ENCODE assay signal across 8 cellular contexts in the genomic region with DNA sequence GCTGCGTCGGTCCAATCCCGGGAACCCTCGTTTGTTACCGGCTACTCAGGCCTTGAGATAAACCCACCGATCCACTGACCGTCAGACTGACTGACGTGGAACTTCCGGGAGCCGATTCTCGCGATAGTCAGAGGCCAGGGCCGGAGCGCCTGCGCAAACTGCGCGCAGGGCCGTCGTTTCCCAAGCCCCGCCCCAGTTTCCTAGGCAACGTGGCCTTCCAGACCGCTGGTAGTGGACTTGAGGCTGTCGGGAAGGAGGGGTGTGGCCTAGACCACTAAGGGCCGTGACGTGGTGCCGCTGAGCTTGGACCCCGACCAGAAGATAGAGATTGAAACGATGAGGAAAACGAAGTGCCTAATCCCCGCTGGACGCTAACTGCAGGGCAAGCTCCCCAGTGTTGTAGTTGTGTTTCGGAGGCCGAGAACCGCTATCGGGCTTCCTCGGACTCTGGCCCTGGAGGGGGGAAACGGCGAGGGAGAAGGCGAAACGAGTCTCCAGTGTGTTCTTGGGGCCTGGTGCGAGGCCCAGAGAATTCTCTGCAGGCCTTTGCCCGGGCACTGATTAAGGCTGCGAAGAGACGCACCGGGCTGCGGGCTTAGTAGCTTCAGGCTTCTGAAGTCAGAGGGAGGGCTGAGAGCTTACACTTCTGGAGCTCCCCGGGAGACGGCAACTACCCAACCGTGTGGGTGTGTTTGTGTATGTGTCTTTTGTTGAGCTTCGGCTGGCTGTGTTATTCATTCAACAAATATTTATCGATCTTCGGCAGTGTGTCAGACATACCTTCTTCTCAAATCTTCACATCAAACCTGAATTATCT. TPM values are rescaled to one million over a fixed set of nuclear protein-coding genes. Genes with fewer than 3 reads are reported as not detected.
A peak's percentile ranks its signal among the peaks of the same experiment; 100 is the strongest.
DNase-seq lines count a peak whose midpoint lies in the region; ATAC-seq and TF ChIP-seq lines count a peak whose summit lies in the region.

A gene (minus strand): TSS at position 96 of the 817 bp plus-strand sequence. CDS start 97 bp downstream, outside the sequence.

- no peaks in the 10 kb centered on the region for H3K9me3 Mint-ChIP-seq in activated T-helper 2 cell treated with anti-CD3 and anti-CD28 coated beads, Interferon-gamma antibody, Interleukin-2, Interleukin-4, amounts not matched to agents 10 μg/mL and 5 μg/mL and 100 μg/mL, durations not matched to agents 14 hours and 24 hours and 36 hours
- no peaks in the 10 kb centered on the region for H3K9me3 Mint-ChIP-seq in naive thymus-derived CD4-positive, alpha-beta T cell
- no peaks in the 10 kb centered on the region for H3K9me3 Mint-ChIP-seq in stimulated activated naive B cell treated with anti-CD40 and anti-IgM and Interleukin-4, amounts not matched to agents 10 μg/mL and 1 μg/mL and 100 μg/mL, for 72 hours

- peak within 1 kb of the TSS; percentile 90 for H3K4me2 ChIP-seq in fibroblast of lung (ENCODE audit: extremely low read depth, insufficient read depth, low read length)

- peak within 1 kb of the TSS; percentile 70 for H3K27ac ChIP-seq in RWPE2 (ENCODE audit: poor library complexity, severe bottlenecking)
- peak within 1 kb of the TSS; percentile 99 for H3K27ac ChIP-seq in fibroblast of lung (ENCODE audit: insufficient read depth, low read length)
- H3K27ac ChIP-seq in naive thymus-derived CD4-positive, alpha-beta T cell (ENCODE audit: low read depth, low read length) = peak within 1 kb of the TSS; percentile 93

- H3K36me3 Mint-ChIP-seq in activated T-helper 2 cell treated with anti-CD3 and anti-CD28 coated beads, Interferon-gamma antibody, Interleukin-2, Interleukin-4, amounts not matched to agents 10 μg/mL and 5 μg/mL and 100 μg/mL, durations not matched to agents 14 hours and 24 hours and 36 hours (ENCODE audit: low read depth) = peaks cover 17% of the 10 kb centered on the region
- peaks cover 0 to 2% (median 0%) of the 10 kb centered on the region in 5 donors for H3K36me3 Mint-ChIP-seq in naive thymus-derived CD4-positive, alpha-beta T cell
- peaks cover 4 to 6% of the 10 kb centered on the region in 2 donors for H3K36me3 Mint-ChIP-seq in stimulated activated naive B cell treated with anti-CD40 and anti-IgM and Interleukin-4, amounts not matched to agents 10 μg/mL and 1 μg/mL and 100 μg/mL, for 72 hours

- H3K9me3 ChIP-seq in RWPE2 (ENCODE audit: severe bottlenecking) = no peaks in the 10 kb centered on the region
- H3K9me3 ChIP-seq in fibroblast of lung (ENCODE audit: control insufficient read depth, insufficient read depth, low read depth, low read length) = no peaks in the 10 kb centered on the region
- H3K9me3 ChIP-seq in naive thymus-derived CD4-positive, alpha-beta T cell (ENCODE audit: control insufficient read depth in 2 of 3, low read length in 3 of 3) = no peaks in the 10 kb centered on the region

- peaks cover 10% of the 10 kb centered on the region for H3K36me3 ChIP-seq in RWPE2 (ENCODE audit: low read depth)
- no peaks in the 10 kb centered on the region for H3K36me3 ChIP-seq in fibroblast of lung (ENCODE audit: control insufficient read depth, insufficient read depth, low read length)
- peaks cover 0 to 11% (median 0%) of the 10 kb centered on the region in 3 experiments for H3K36me3 ChIP-seq in naive thymus-derived CD4-positive, alpha-beta T cell (ENCODE audit: control insufficient read depth in 2 of 3, insufficient read depth in 3 of 3, low read length in 3 of 3)

- intact Hi-C loops in activated T-helper 2 cell treated with anti-CD3 and anti-CD28 coated beads, Interferon-gamma antibody, Interleukin-2, Interleukin-4, amounts not matched to agents 10 μg/mL and 5 μg/mL and 100 μg/mL, durations not matched to agents 14 hours and 24 hours and 36 hours (cut with micrococcal nuclease) = loop anchor here (1.0 to 5.0 kb wide), 4 partner anchors 31 to 474 kb away; a partner anchor contains a TSS
- intact Hi-C loops in naive thymus-derived CD4-positive, alpha-beta T cell (cut with micrococcal nuclease) = loop anchor here (1.0 to 5.0 kb wide), 9 partner anchors 45 to 1552 kb away; a partner anchor contains a TSS

- peaks cover 12% of the 10 kb centered on the region for H3K4me1 ChIP-seq in RWPE2 (ENCODE audit: insufficient read depth, poor library complexity, severe bottlenecking)
- H3K4me1 ChIP-seq in fibroblast of lung (ENCODE audit: control insufficient read depth, extremely low read depth, insufficient read depth, low read length) = peaks cover 3% of the 10 kb centered on the region
- H3K4me1 ChIP-seq in naive thymus-derived CD4-positive, alpha-beta T cell (ENCODE audit: control insufficient read depth in 2 of 2, insufficient read depth in 2 of 2, low read length in 2 of 2) = peaks cover 5 to 13% of the 10 kb centered on the region in 2 donors

- CTCF ChIA-PET in naive thymus-derived CD4-positive, alpha-beta T cell (lab: Charles Lee) = interaction anchor here (0.6 kb wide), 1 partner anchor 26 kb away, joined by 3 read pairs; no protein-coding TSS in a partner anchor

- H3K4me3 Mint-ChIP-seq in activated T-helper 2 cell treated with anti-CD3 and anti-CD28 coated beads, Interferon-gamma antibody, Interleukin-2, Interleukin-4, amounts not matched to agents 10 μg/mL and 5 μg/mL and 100 μg/mL, durations not matched to agents 14 hours and 24 hours and 36 hours (ENCODE audit: low read depth) = peak within 1 kb of the TSS; percentile 97
- peak within 1 kb of the TSS; percentile 87 to 100 (median 99) for H3K4me3 Mint-ChIP-seq in naive thymus-derived CD4-positive, alpha-beta T cell
- H3K4me3 Mint-ChIP-seq in stimulated activated naive B cell treated with anti-CD40 and anti-IgM and Interleukin-4, amounts not matched to agents 10 μg/mL and 1 μg/mL and 100 μg/mL, for 72 hours = peak within 1 kb of the TSS; percentile 86 to 89

- H2AFZ ChIP-seq in fibroblast of lung (ENCODE audit: low read length) = peak within 1 kb of the TSS; percentile 87

- H3K27me3 Mint-ChIP-seq in activated T-helper 2 cell treated with anti-CD3 and anti-CD28 coated beads, Interferon-gamma antibody, Interleukin-2, Interleukin-4, amounts not matched to agents 10 μg/mL and 5 μg/mL and 100 μg/mL, durations not matched to agents 14 hours and 24 hours and 36 hours (ENCODE audit: low read depth) = peaks cover 3% of the 10 kb centered on the region
- H3K27me3 Mint-ChIP-seq in naive thymus-derived CD4-positive, alpha-beta T cell = peaks cover 0 to 13% (median 0%) of the 10 kb centered on the region in 5 donors
- no peaks in the 10 kb centered on the region for H3K27me3 Mint-ChIP-seq in stimulated activated naive B cell treated with anti-CD40 and anti-IgM and Interleukin-4, amounts not matched to agents 10 μg/mL and 1 μg/mL and 100 μg/mL, for 72 hours

- no peaks in the 10 kb centered on the region for H4K20me1 ChIP-seq in fibroblast of lung (ENCODE audit: control insufficient read depth, extremely low read depth, insufficient read depth, low read length)

- DNase-seq in EH (ENCODE audit: low read depth) (peak; percentile 99), H4 (ENCODE audit: low spot score) (peak; percentile 99), LoVo (ENCODE audit: low spot score) (peak; percentile 99), RWPE2 (ENCODE audit: low spot score) (peak; percentile 98), fibroblast of lung (ENCODE audit: low read depth in 2 of 2) (peak; percentile 99 to 100)
- DNase-seq in activated T-helper 2 cell treated with anti-CD3 and anti-CD28 coated beads, Interferon-gamma antibody, Interleukin-2, Interleukin-4, amounts not matched to agents 10 μg/mL and 5 μg/mL and 100 μg/mL, durations not matched to agents 14 hours and 24 hours and 36 hours (ENCODE audit: low spot score) = peak; percentile 94
- DNase-seq in naive thymus-derived CD4-positive, alpha-beta T cell = peak; percentile 84 to 97 (median 87)
- DNase-seq in stimulated activated naive B cell treated with anti-CD40 and anti-IgM and Interleukin-4, amounts not matched to agents 10 μg/mL and 1 μg/mL and 100 μg/mL, for 72 hours = peak; percentile 98

- H3K27ac Mint-ChIP-seq in activated T-helper 2 cell treated with anti-CD3 and anti-CD28 coated beads, Interferon-gamma antibody, Interleukin-2, Interleukin-4, amounts not matched to agents 10 μg/mL and 5 μg/mL and 100 μg/mL, durations not matched to agents 14 hours and 24 hours and 36 hours = peak within 1 kb of the TSS; percentile 98
- peak within 1 kb of the TSS; percentile 97 to 100 (median 99) for H3K27ac Mint-ChIP-seq in naive thymus-derived CD4-positive, alpha-beta T cell
- H3K27ac Mint-ChIP-seq in stimulated activated naive B cell treated with anti-CD40 and anti-IgM and Interleukin-4, amounts not matched to agents 10 μg/mL and 1 μg/mL and 100 μg/mL, for 72 hours = peak within 1 kb of the TSS; percentile 92

- H3K27me3 ChIP-seq in RWPE2 (ENCODE audit: insufficient read depth, poor library complexity, severe bottlenecking) (no peaks in the 10 kb centered on the region), fibroblast of lung (ENCODE audit: control insufficient read depth, insufficient read depth, low read length) (no peaks in the 10 kb centered on the region)
- no peaks in the 10 kb centered on the region for H3K27me3 ChIP-seq in naive thymus-derived CD4-positive, alpha-beta T cell (ENCODE audit: control insufficient read depth in 2 of 2, insufficient read depth in 2 of 2, low read length in 2 of 2)

- H3K79me2 ChIP-seq in fibroblast of lung (ENCODE audit: control insufficient read depth, insufficient read depth, low read length) = peaks cover 46% of the 10 kb centered on the region

- POLR2A ChIA-PET in naive thymus-derived CD4-positive, alpha-beta T cell (lab: Charles Lee) = interaction anchor here (0.7 to 1.9 kb wide), 2 partner anchors 44 to 872 kb away, joined by 3 to 7 read pairs; no protein-coding TSS in a partner anchor

- peaks cover 39% of the 10 kb centered on the region for H3K4me1 Mint-ChIP-seq in activated T-helper 2 cell treated with anti-CD3 and anti-CD28 coated beads, Interferon-gamma antibody, Interleukin-2, Interleukin-4, amounts not matched to agents 10 μg/mL and 5 μg/mL and 100 μg/mL, durations not matched to agents 14 hours and 24 hours and 36 hours (ENCODE audit: low read depth)
- peaks cover 34 to 70% (median 60%) of the 10 kb centered on the region in 7 donors for H3K4me1 Mint-ChIP-seq in naive thymus-derived CD4-positive, alpha-beta T cell
- peaks cover 8 to 25% of the 10 kb centered on the region in 2 donors for H3K4me1 Mint-ChIP-seq in stimulated activated naive B cell treated with anti-CD40 and anti-IgM and Interleukin-4, amounts not matched to agents 10 μg/mL and 1 μg/mL and 100 μg/mL, for 72 hours

- peak within 1 kb of the TSS; percentile 100 for H3K9ac ChIP-seq in fibroblast of lung (ENCODE audit: insufficient read depth, low read length)

- peak within 1 kb of the TSS; percentile 72 for H3K4me3 ChIP-seq in RWPE2 (ENCODE audit: severe bottlenecking)
- peak within 1 kb of the TSS; percentile 96 to 100 (median 98) for H3K4me3 ChIP-seq in fibroblast of lung (replicated peaks in 1 of 4; ENCODE audit: control extremely low read depth in 1 of 4, insufficient read depth in 1 of 4, low read depth in 3 of 4, low read length in 4 of 4)
- H3K4me3 ChIP-seq in naive thymus-derived CD4-positive, alpha-beta T cell (ENCODE audit: low read length) = peak within 1 kb of the TSS; percentile 91

- ATAC-seq in RWPE2 (ENCODE audit: low read depth) = peak; percentile 93
- peak; percentile 97 for ATAC-seq in naive thymus-derived CD4-positive, alpha-beta T cell
- peak; percentile 97 to 98 for ATAC-seq in stimulated activated naive B cell treated with anti-CD40 and anti-IgM and Interleukin-4, amounts not matched to agents 10 μg/mL and 1 μg/mL and 100 μg/mL, for 72 hours (replicated peaks)

- TF ChIP-seq CTCF in RWPE2 (IDR thresholded peaks at IDR 0.05; ENCODE audit: poor library complexity, severe bottlenecking) = no peak
- no peak for TF ChIP-seq CTCF in fibroblast of lung (conservative IDR thresholded peaks at IDR 0.05 in 1 of 2, IDR thresholded peaks at IDR 0.05 in 1 of 2; ENCODE audit: low read depth in 1 of 2, low read length in 2 of 2)

RNA-seq across cellular contexts. Expression of the gene that starts here (rescaled TPM):
- 246 and 249 TPM in 2 replicates for total RNA-seq in H4 (2014; rRNA removed; shearing (Covaris generic))
- total RNA-seq in activated T-helper 2 cell treated with anti-CD3 and anti-CD28 coated beads, Interferon-gamma antibody, Interleukin-2, Interleukin-4, amounts not matched to agents 10 μg/mL and 5 μg/mL and 100 μg/mL, durations not matched to agents 14 hours and 24 hours and 36 hours = 119 and 120 TPM in 2 replicates
- total RNA-seq in fibroblast of lung = 216 and 293 TPM in 2 replicates
- 233 and 284 TPM in 2 replicates for polyA plus RNA-seq in fibroblast of lung
- polyA plus RNA-seq in fibroblast of lung (2012) = 185 and 205 TPM in 2 replicates
- 53.3 and 62.6 TPM in 2 replicates for polyA minus RNA-seq in fibroblast of lung (ENCODE audit: low replicate concordance)
- total RNA-seq in naive thymus-derived CD4-positive, alpha-beta T cell = 100 to 1,000 TPM in 1 of 5 experiments, 10 to 100 TPM in 4; 23.5 to 109 (median 64.5) TPM
- polyA plus RNA-seq in naive thymus-derived CD4-positive, alpha-beta T cell = 10 to 100 TPM; 45.0 to 73.1 TPM

Comparison
In these comparisons a context has a peak if more than half of its experiments do, and no peak if none do; other contexts are left out.
1. Peak in every context shown above with its lines: DNase-seq, ATAC-seq, H3K4me3 ChIP-seq and H3K27ac ChIP-seq.